21 cellular contexts compared by ENCODE assay signal in genomic region chr7:128008744-128009143, GRCh38. TPM values are rescaled to one million over a fixed set of nuclear protein-coding genes. Genes with fewer than 3 reads are reported as not detected.
DNase-seq lines count a peak whose midpoint lies in the region; ATAC-seq, FAIRE-seq and TF ChIP-seq lines count a peak whose summit lies in the region.
"Had no signal": no experiment of that assay in that cellular context is flagged by ENCODE, and none has a peak within 500 bp of the region (broad histone marks: within the 10 kb centered on the region; RNA-seq: fewer than 3 reads in every experiment).

No MANE protein-coding gene starts in this region.

- H3K79me2 ChIP-seq in Karpas-422 (ENCODE audit: low read length) (peaks cover 63% of the 10 kb centered on the region), GM12878 (ENCODE audit: control insufficient read depth, insufficient read depth, low read length) (no peaks in the 10 kb centered on the region)

- CTCF ChIA-PET in GM12878 (lab: Yijun Ruan, JAX): interaction anchor here (0.6 kb wide), 1 partner anchor 128 kb away, joined by 3 read pairs; no protein-coding TSS in a partner anchor

- TF ChIP-seq EP300 in GM12878 (IDR thresholded peaks at IDR 0.05; ENCODE audit: borderline replicate concordance in 1 of 2, control insufficient read depth in 1 of 2, low read depth in 2 of 2, low read length in 2 of 2): no peak

- H3K27ac ChIP-seq in Karpas-422 (ENCODE audit: low read length) (peak overlapping the region; percentile 97), GM12878 (ENCODE audit: control insufficient read depth, insufficient read depth) (no peak overlapping the region), dorsolateral prefrontal cortex (peak overlapping the region in 39 of 59 donors; percentile 3 to 81 (median 56)), foreskin keratinocyte (no peak overlapping the region)
- H3K27ac ChIP-seq: 22Rv1, A549, C4-2B had no signal

- peak; percentile 56 for ATAC-seq in Right ventricle myocardium superior (ENCODE audit: poor library complexity)
- no peak for ATAC-seq in Right ventricle myocardium inferior
- no peak for ATAC-seq in GM12878
- no peak for ATAC-seq in foreskin keratinocyte
- ATAC-seq in HG02870 (IDR thresholded peaks at IDR 0.05; ENCODE audit: unreplicated experiment): no peak
- ATAC-seq: A549, HCT116 had no signal

- RAD21 ChIA-PET in GM12878 (lab: Charles Lee; ENCODE audit: unreplicated experiment): no interaction called here

- POLR2A ChIA-PET in GM12878 (lab: Charles Lee): interaction anchor here (0.6 kb wide), 1 partner anchor 747 kb away, joined by 3 read pairs; no protein-coding TSS in a partner anchor

- H2AFZ ChIP-seq in Karpas-422 (ENCODE audit: low read length) (no peak overlapping the region), GM12878 (ENCODE audit: control insufficient read depth, low read depth, low read length) (no peak overlapping the region)

- H3K4me2 ChIP-seq in Karpas-422 (ENCODE audit: low read depth, low read length, poor library complexity, severe bottlenecking): peak overlapping the region; percentile 66
- H3K4me2 ChIP-seq in GM12878 (ENCODE audit: control insufficient read depth, insufficient read depth): no peak overlapping the region
- H3K4me2 ChIP-seq: A549 had no signal

- H3K4me3 ChIP-seq in Karpas-422 (ENCODE audit: low read length): peak overlapping the region; percentile 30
- H3K4me3 ChIP-seq in GM12878: no peak overlapping the region
- no peak overlapping the region for H3K4me3 ChIP-seq in dorsolateral prefrontal cortex
- H3K4me3 ChIP-seq: A549 had no signal

- peaks cover 100% of the 10 kb centered on the region for H3K4me1 ChIP-seq in Karpas-422 (ENCODE audit: low read length)
- peaks cover 15% of the 10 kb centered on the region for H3K4me1 ChIP-seq in GM12878 (ENCODE audit: control insufficient read depth, insufficient read depth, low read length)
- H3K4me1 ChIP-seq in foreskin keratinocyte: no peaks in the 10 kb centered on the region
- H3K4me1 ChIP-seq: A549 had no signal

- SMC1A ChIA-PET in GM12878 (lab: Charles Lee; ENCODE audit: uncharacterized antibody, unreplicated experiment): interaction anchor here (0.8 kb wide), 2 partner anchors 18 to 149 kb away, joined by 3 read pairs; no protein-coding TSS in a partner anchor

- TSS peak; percentile 26 for BruUV-seq in GM12878 (replicated peaks; lab: Mats Ljungman, UMichigan)

- H3K36me3 ChIP-seq in Karpas-422 (ENCODE audit: insufficient read depth, low read length): no peaks in the 10 kb centered on the region
- H3K36me3 ChIP-seq in GM12878 (ENCODE audit: control insufficient read depth in 2 of 2, insufficient read depth in 2 of 2, low read length in 1 of 2): peaks cover 14 to 22% of the 10 kb centered on the region in 2 experiments; a peak in 3 of 4 replicates

- no peak for FAIRE-seq in GM12878 (lab: Jason Lieb, UNC)
- FAIRE-seq: A549, HTR-8/SVneo had no signal

- no peak for TF ChIP-seq RAD21 in GM12878 (IDR thresholded peaks at IDR 0.05; ENCODE audit: insufficient read depth, low read depth, low read length)

- H3K9me3 ChIP-seq in Karpas-422 (ENCODE audit: low read length): no peaks in the 10 kb centered on the region
- no peaks in the 10 kb centered on the region for H3K9me3 ChIP-seq in GM12878 (replicated peaks; ENCODE audit: control insufficient read depth, insufficient read depth, low read length)
- H3K9me3 ChIP-seq: A549 had no signal

- H3K9me2 ChIP-seq in Karpas-422 (replicated peaks; ENCODE audit: insufficient read depth, low read length): no peaks in the 10 kb centered on the region

- 73% methylated on average over 2 of the region's 2 CpGs for WGBS in GM12878 (ENCODE audit: insufficient coverage, insufficient replicate concordance, low lambda C conversion rate, missing lambda C conversion rate)

- in situ Hi-C loops in GM12878 (cut with MboI): no loop called here

- H3K9ac ChIP-seq in Karpas-422 (ENCODE audit: low read length): peak overlapping the region; percentile 55
- H3K9ac ChIP-seq in GM12878 (ENCODE audit: control insufficient read depth, insufficient read depth, low read length): no peak overlapping the region

- H3K27me3 ChIP-seq in Karpas-422 (ENCODE audit: low read length): no peaks in the 10 kb centered on the region
- no peaks in the 10 kb centered on the region for H3K27me3 ChIP-seq in GM12878 (replicated peaks in 1 of 2; ENCODE audit: control insufficient read depth in 2 of 2, insufficient read depth in 2 of 2, low read length in 1 of 2)
- H3K27me3 ChIP-seq in dorsolateral prefrontal cortex: no peaks in the 10 kb centered on the region
- no peaks in the 10 kb centered on the region for H3K27me3 ChIP-seq in foreskin keratinocyte

- DNase-seq in Right ventricle myocardium superior (no peak), Right ventricle myocardium inferior (ENCODE audit: missing footprints) (no peak), Karpas-422 (no peak), GM12878 (ENCODE audit: low read depth, low spot score) (no peak), dorsolateral prefrontal cortex (no peak), foreskin keratinocyte (no peak)
- DNase-seq in activated naive CD4-positive, alpha-beta T cell treated with anti-CD3 and anti-CD28 coated beads, Interleukin-2, amount 50 U/mL, for 16 hours: no peak
- DNase-seq: AML-193; CD4-positive, alpha-beta T cell; DMS153; DMS79; GDM1; GOT3; H7; HFFc6 had no signal

- H4K20me1 ChIP-seq in Karpas-422 (ENCODE audit: insufficient read depth, low read depth, low read length): no peaks in the 10 kb centered on the region
- H4K20me1 ChIP-seq in GM12878 (ENCODE audit: control insufficient read depth, insufficient read depth): no peaks in the 10 kb centered on the region

- intact Hi-C loops in Right ventricle myocardium superior (cut with DNase I) (no loop called here), Right ventricle myocardium inferior (cut with DNase I) (no loop called here), GM12878 (cut with micrococcal nuclease; ENCODE audit: unreplicated experiment) (no loop called here), dorsolateral prefrontal cortex (cut with DNase I) (no loop called here)

- no peak for TF ChIP-seq CTCF in GM12878 (IDR thresholded peaks at IDR 0.05 in 2 of 3, conservative IDR thresholded peaks at IDR 0.05 in 1 of 3; ENCODE audit: control insufficient read depth in 2 of 3, extremely low read depth in 1 of 3, insufficient read depth in 1 of 3, low read depth in 3 of 3, low read length in 3 of 3)
- no peak for TF ChIP-seq CTCF in dorsolateral prefrontal cortex (IDR thresholded peaks at IDR 0.05 in 54 of 56, conservative IDR thresholded peaks at IDR 0.05 in 2 of 56; ENCODE audit: low read depth in 1 of 56, partially characterized antibody in 56 of 56)
- no peak for TF ChIP-seq CTCF in foreskin keratinocyte (conservative IDR thresholded peaks at IDR 0.05)

- no peak for TF ChIP-seq POLR2A in GM12878 (IDR thresholded peaks at IDR 0.05; ENCODE audit: low read depth, low read length)

TF ChIP-seq in GM12878, 131 proteins besides CTCF, POLR2A, EP300 and RAD21 (continues in another document):
- TF ChIP-seq CEBPB (IDR thresholded peaks at IDR 0.05; ENCODE audit: borderline replicate concordance in 1 of 2, low read depth in 2 of 2, low read length in 2 of 2): no peak
- no peak for TF ChIP-seq ATF7 (IDR thresholded peaks at IDR 0.05; ENCODE audit: low read depth)
- TF ChIP-seq PAX5 (IDR thresholded peaks at IDR 0.05; ENCODE audit: borderline replicate concordance, low read depth, low read length): no peak
- TF ChIP-seq YY1 (IDR thresholded peaks at IDR 0.05; ENCODE audit: low read depth, low read length): no peak
- TF ChIP-seq CREB1 (IDR thresholded peaks at IDR 0.05; ENCODE audit: low read depth): no peak
- TF ChIP-seq SRF (IDR thresholded peaks at IDR 0.05; ENCODE audit: low read depth in 2 of 2, low read length in 2 of 2): no peak
- no peak for TF ChIP-seq SMC3 (IDR thresholded peaks at IDR 0.05; ENCODE audit: borderline replicate concordance, low read length)
- TF ChIP-seq KDM1A (IDR thresholded peaks at IDR 0.05; ENCODE audit: borderline replicate concordance): no peak
- no peak for TF ChIP-seq RAD51 (IDR thresholded peaks at IDR 0.05)
- TF ChIP-seq ZSCAN29 (IDR thresholded peaks at IDR 0.05): no peak
- no peak for TF ChIP-seq SUPT20H (IDR thresholded peaks at IDR 0.05; ENCODE audit: borderline replicate concordance, control insufficient read depth, low read depth, low read length)

RNA-seq across cellular contexts. Expression of gene LRRC4, which starts 22.5 kb away (rescaled TPM):
- total RNA-seq in Right ventricle myocardium superior (1.9 TPM), Right ventricle myocardium inferior (2.4 TPM), GM12878 (2014; rRNA removed) (0.06 TPM in 1 of 2 replicates, not detected in the other), GM12878 (2014; rRNA removed; fragmentation: Illumina TruSeq; extraction: Trizol) (not detected in 2 replicates), GM12878 (2021) (0.16 TPM in 1 of 2 replicates, not detected in the other), dorsolateral prefrontal cortex (100 to 1,000 TPM in 88 of 120 experiments, 10 to 100 TPM in 32; 44.8 to 204 (median 116) TPM), foreskin keratinocyte (0.07 and 0.35 TPM in 2 replicates)
- 39.6 and 52.0 TPM in 2 replicates for total RNA-seq in Karpas-422 (2014; rRNA removed; shearing (Covaris generic); ENCODE audit: low replicate concordance)
- total RNA-seq in GM12878 (2013; cell fraction: nucleolus; rRNA removed): not detected in 2 replicates
- 0.16 TPM for polyA plus RNA-seq in GM12878 (2011; ENCODE audit: low read depth)
- polyA plus RNA-seq in GM12878 (2011; rRNA removed) (not detected in 2 replicates), GM12878 (2014; fragmentation: Illumina TruSeq; extraction: Trizol) (0.08 and 0.09 TPM in 2 replicates), GM12878 (2014; fragmentation: Nextera tagmentation; extraction: Ambion mirVana) (under 1 TPM in 1 of 2 experiments, not detected in 1; 0.14 TPM), GM12878 (2014; rRNA removed) (0.85 TPM in 1 of 2 replicates, not detected in the other), GM12878 (2016; fragmentation: Nextera tagmentation; extraction: Ambion mirVana) (under 1 TPM; 0.09 to 0.15 TPM), foreskin keratinocyte (0.04 and 0.08 TPM in 2 replicates)
- polyA plus RNA-seq in GM12878 (2011; cell fraction: cytosol; rRNA removed): not detected in 2 replicates
- polyA plus RNA-seq in GM12878 (2011; cell fraction: nucleus; rRNA removed): not detected in 2 replicates
- 0.14 and 0.49 TPM in 2 replicates for polyA plus RNA-seq in GM12878 (2012)
- polyA minus RNA-seq in GM12878 (2011; rRNA and poly(A)+ RNA removed): not detected in 2 replicates
- polyA minus RNA-seq in GM12878 (2011; cell fraction: cytosol; rRNA and poly(A)+ RNA removed): not detected in 2 replicates
- polyA minus RNA-seq in GM12878 (2011; cell fraction: nucleus; rRNA and poly(A)+ RNA removed): not detected in 2 replicates
- polyA plus RNA-seq: A549 had no signal

Comparison
In these comparisons a context has a peak if more than half of its experiments do, and no peak if none do; other contexts are left out.
1. H3K27ac ChIP-seq: peak in Karpas-422 (single experiment) and dorsolateral prefrontal cortex (39 of 59); none in GM12878 (single experiment) and foreskin keratinocyte (single experiment).
2. RNA of gene LRRC4, which starts 22.5 kb away (total RNA-seq): 44.8 to 204 TPM in dorsolateral prefrontal cortex and 39.6 to 52.0 TPM in Karpas-422; 2.4 TPM in Right ventricle myocardium inferior (single experiment), 1.9 TPM in Right ventricle myocardium superior (single experiment), 0.07 to 0.35 TPM in foreskin keratinocyte and 0.06 to 0.16 TPM in GM12878; every median in the first group is over 10 times any median in the second.